Comparison of ENCODE assay signal across 12 cellular contexts in genomic region chr22:28208036-28208435, GRCh38.
"Had no signal": no experiment of that assay in that cellular context is flagged by ENCODE, and none has a peak within 500 bp of the region (broad histone marks: within the 10 kb centered on the region; RNA-seq: fewer than 3 reads in every experiment).

No MANE protein-coding gene starts in this region.

- H3K4me3 ChIP-seq: coronary artery, heart left ventricle, pancreas, thoracic aorta, upper lobe of right lung had no signal

- H3K4me1 ChIP-seq: pancreas had no signal

- H3K27ac ChIP-seq: coronary artery, heart left ventricle, pancreas, upper lobe of right lung had no signal

- H3K27me3 ChIP-seq: heart left ventricle, pancreas, upper lobe of right lung had no signal

- DNase-seq: activated CD4-positive, alpha-beta T cell treated with anti-CD3 and anti-CD28 coated beads, Interleukin-2, amount 50 U/mL, for 4 hours; activated CD4-positive, CD25-positive, alpha-beta regulatory T cell treated with anti-CD3 and anti-CD28 coated beads, Interleukin-2, amount 50 U/mL, for 72 hours; activated naive CD4-positive, alpha-beta T cell treated with anti-CD3 and anti-CD28 coated beads for 36 hours; heart left ventricle; naive thymus-derived CD4-positive, alpha-beta T cell; pancreas; T-helper 1 cell; T1000; upper lobe of right lung had no signal

- ATAC-seq: naive thymus-derived CD4-positive, alpha-beta T cell; stimulated activated effector memory CD8-positive, alpha-beta T cell treated with anti-CD3 and anti-CD28 coated beads, Interleukin-12 subunit alpha, Interleukin-12 subunit beta, amount 100 ng/mL, for 72 hours; upper lobe of right lung had no signal

- H3K36me3 ChIP-seq: heart left ventricle, pancreas, thoracic aorta, upper lobe of right lung had no signal

- H3K9me3 ChIP-seq: pancreas, upper lobe of right lung had no signal
